Comparison of ENCODE assay signal across 8 cellular contexts in the genomic region with DNA sequence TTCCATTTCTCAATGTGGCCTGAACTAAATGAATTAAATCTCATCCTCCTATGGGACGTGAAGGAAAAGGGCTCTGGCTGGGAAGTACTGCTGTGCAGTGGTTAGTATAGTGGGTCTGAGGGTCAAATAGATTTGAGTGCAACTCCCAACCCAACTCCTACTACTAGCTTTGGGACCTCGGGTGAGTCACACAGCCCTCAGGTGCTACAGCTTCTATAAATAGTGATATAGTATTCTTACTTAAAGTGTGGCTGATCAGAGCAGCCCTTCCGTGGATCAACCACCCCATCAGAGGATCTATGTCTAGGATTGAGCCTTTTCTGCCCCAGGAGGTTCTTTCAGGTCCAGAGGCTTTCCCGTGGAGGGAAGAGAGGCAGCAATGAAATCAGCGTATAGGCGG. TPM values are rescaled to one million over a fixed set of nuclear protein-coding genes. Genes with fewer than 3 reads are reported as not detected.
A peak's percentile ranks its signal among the peaks of the same experiment; 100 is the strongest.
DNase-seq lines count a peak whose midpoint lies in the region; ATAC-seq and TF ChIP-seq lines count a peak whose summit lies in the region.

No MANE protein-coding gene starts in this region.

- H2AFZ ChIP-seq in OCI-LY3 (ENCODE audit: low read depth, low read length) (peak overlapping the region; percentile 97), neuron (ENCODE audit: low read depth, low read length) (peak overlapping the region; percentile 85)

- POLR2A ChIA-PET in CD4-positive, alpha-beta memory T cell (lab: Charles Lee; ENCODE audit: partially characterized antibody): interaction anchor here (9.3 kb wide), 1 partner anchor 14 kb away, joined by 183 read pairs; no protein-coding TSS in a partner anchor

- H3K9ac ChIP-seq in OCI-LY3 (ENCODE audit: low read length): peak overlapping the region; percentile 77

- DNase-seq in CD4-positive, alpha-beta memory T cell: no peak
- no peak for DNase-seq in effector memory CD8-positive, alpha-beta T cell
- DNase-seq in NCI-H2196 (lab: John Stamatoyannopoulos, UW; ENCODE audit: unreplicated experiment) (no peak), AG08395 (ENCODE audit: low spot score) (no peak)
- no peak for DNase-seq in activated CD8-positive, alpha-beta memory T cell treated with anti-CD3 and anti-CD28 coated beads, Interleukin-2, amount 50 U/mL, for 4 hours

- CTCF ChIA-PET in CD4-positive, alpha-beta memory T cell (lab: Charles Lee; ENCODE audit: partially characterized antibody): interaction anchor here (1.1 to 1.7 kb wide), 8 partner anchors 15 to 207 kb away, joined by 3 to 6 read pairs (median 3); no protein-coding TSS in a partner anchor

- peak overlapping the region; percentile 93 to 97 (median 96) for H3K27ac Mint-ChIP-seq in CD4-positive, alpha-beta memory T cell
- peak overlapping the region; percentile 95 to 98 for H3K27ac Mint-ChIP-seq in effector memory CD8-positive, alpha-beta T cell

- no peaks in the 10 kb centered on the region for H3K27me3 Mint-ChIP-seq in CD4-positive, alpha-beta memory T cell
- no peaks in the 10 kb centered on the region for H3K27me3 Mint-ChIP-seq in effector memory CD8-positive, alpha-beta T cell

- no peaks in the 10 kb centered on the region for H3K27me3 ChIP-seq in CD4-positive, alpha-beta memory T cell (ENCODE audit: insufficient read depth, low read length)
- H3K27me3 ChIP-seq in OCI-LY3 (ENCODE audit: low read depth, low read length) (peaks cover 3% of the 10 kb centered on the region; the same call in 1 of the 2 replicates), neuron (ENCODE audit: insufficient read depth, low read length) (no peaks in the 10 kb centered on the region)

- H3K4me3 ChIP-seq in CD4-positive, alpha-beta memory T cell (ENCODE audit: low read length in 2 of 2): peak overlapping the region in 1 of 2 donors; percentile 71
- H3K4me3 ChIP-seq in OCI-LY3 (ENCODE audit: low read length) (peak overlapping the region; percentile 99), neuron (ENCODE audit: low read length) (peak overlapping the region; percentile 82)

- TF ChIP-seq CTCF in OCI-LY3 (IDR thresholded peaks at IDR 0.05; ENCODE audit: low read depth, low read length): no peak

- peak overlapping the region; percentile 93 to 99 (median 96) for H3K4me3 Mint-ChIP-seq in CD4-positive, alpha-beta memory T cell
- H3K4me3 Mint-ChIP-seq in effector memory CD8-positive, alpha-beta T cell: peak overlapping the region; percentile 96 to 100

- H3K4me1 ChIP-seq in CD4-positive, alpha-beta memory T cell (ENCODE audit: insufficient read depth, low read length): peaks cover 30% of the 10 kb centered on the region
- H3K4me1 ChIP-seq in OCI-LY3 (ENCODE audit: low read length) (peaks cover 23% of the 10 kb centered on the region), neuron (ENCODE audit: insufficient read depth, low read length) (peaks cover 25% of the 10 kb centered on the region)

- H3K4me2 ChIP-seq in OCI-LY3 (ENCODE audit: low read length): peak overlapping the region; percentile 95

- peak overlapping the region; percentile 41 for H3K27ac ChIP-seq in CD4-positive, alpha-beta memory T cell (ENCODE audit: low read depth, low read length)
- no peak overlapping the region for H3K27ac ChIP-seq in OCI-LY3 (ENCODE audit: low read length)

- ATAC-seq in effector memory CD8-positive, alpha-beta T cell (replicated peaks): no peak
- no peak for ATAC-seq in GM18517 (IDR thresholded peaks at IDR 0.05; ENCODE audit: unreplicated experiment)

- intact Hi-C loops in CD4-positive, alpha-beta memory T cell (cut with micrococcal nuclease): loop anchor here (1.0 to 5.0 kb wide), 8 partner anchors 34 to 686 kb away; no protein-coding TSS in a partner anchor

- no peaks in the 10 kb centered on the region for H3K9me3 ChIP-seq in CD4-positive, alpha-beta memory T cell (ENCODE audit: control insufficient read depth in 1 of 2, low read length in 2 of 2)
- no peaks in the 10 kb centered on the region for H3K9me3 ChIP-seq in OCI-LY3 (ENCODE audit: insufficient read depth, low read length)
- no peaks in the 10 kb centered on the region for H3K9me3 ChIP-seq in neuron (ENCODE audit: low read length)

- H3K4me1 Mint-ChIP-seq in CD4-positive, alpha-beta memory T cell: peaks cover 22 to 43% (median 35%) of the 10 kb centered on the region in 4 donors
- peaks cover 22 to 26% of the 10 kb centered on the region in 2 donors for H3K4me1 Mint-ChIP-seq in effector memory CD8-positive, alpha-beta T cell (ENCODE audit: low read depth in 2 of 2)

- peaks cover 0 to 9% of the 10 kb centered on the region in 2 donors for H3K36me3 Mint-ChIP-seq in CD4-positive, alpha-beta memory T cell
- peaks cover 22% of the 10 kb centered on the region for H3K36me3 Mint-ChIP-seq in effector memory CD8-positive, alpha-beta T cell (ENCODE audit: insufficient read depth)

- H3K79me2 ChIP-seq in OCI-LY3 (ENCODE audit: low read length): peaks cover 22% of the 10 kb centered on the region

- H3K36me3 ChIP-seq in CD4-positive, alpha-beta memory T cell (ENCODE audit: insufficient read depth, low read length): no peaks in the 10 kb centered on the region
- H3K36me3 ChIP-seq in OCI-LY3 (replicated peaks; ENCODE audit: low read depth, low read length): no peaks in the 10 kb centered on the region
- H3K36me3 ChIP-seq in neuron (ENCODE audit: insufficient read depth, low read length): no peaks in the 10 kb centered on the region

- H3K9me3 Mint-ChIP-seq in CD4-positive, alpha-beta memory T cell: peaks cover 0 to 1% (median 0%) of the 10 kb centered on the region in 8 donors
- H3K9me3 Mint-ChIP-seq in effector memory CD8-positive, alpha-beta T cell: no peaks in the 10 kb centered on the region

- no peaks in the 10 kb centered on the region for H4K20me1 ChIP-seq in OCI-LY3 (ENCODE audit: insufficient read depth, low read length)

RNA-seq across cellular contexts. Expression of a gene that starts 0.9 kb away (rescaled TPM):
- total RNA-seq in CD4-positive, alpha-beta memory T cell: 1 to 10 TPM; 7.0 to 7.6 TPM
- polyA plus RNA-seq in CD4-positive, alpha-beta memory T cell: 1 to 10 TPM; 2.2 to 3.2 TPM
